20 cellular contexts compared by ENCODE assay signal in the genomic region with DNA sequence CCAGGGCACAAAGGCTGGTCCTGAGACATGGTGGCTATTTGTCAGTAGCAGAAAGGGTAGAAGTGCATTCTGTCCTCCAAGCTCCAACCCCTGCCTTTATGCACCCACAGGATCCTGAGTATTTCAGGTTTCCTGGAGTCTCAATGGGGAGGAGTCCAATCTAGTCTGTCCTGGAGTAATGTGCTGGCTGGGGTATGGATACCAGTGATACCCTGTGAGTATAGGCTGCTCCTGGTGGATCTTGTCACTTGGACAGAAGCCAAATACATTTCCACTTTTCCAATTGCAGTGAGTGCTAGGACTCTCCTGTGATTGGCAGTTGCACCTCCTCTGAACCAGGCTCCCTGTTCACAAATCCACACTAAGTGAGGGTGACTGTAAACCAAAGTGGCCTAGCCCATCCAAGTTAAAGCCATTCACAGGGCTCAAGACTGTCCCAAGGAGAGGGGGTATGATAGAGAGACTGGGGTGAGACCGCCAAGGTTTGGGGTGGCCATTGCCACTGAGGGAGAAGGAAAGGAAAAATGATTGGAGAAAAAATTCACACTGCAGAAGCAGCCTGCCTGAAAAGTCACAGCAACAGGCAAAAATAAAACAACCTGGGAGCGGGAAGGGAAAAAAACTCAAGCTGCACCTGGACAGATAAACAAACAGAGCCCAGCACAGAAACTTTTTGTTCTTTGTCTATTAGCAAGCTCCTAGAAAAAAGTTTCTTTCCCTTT.
"Had no signal": no experiment of that assay in that cellular context is flagged by ENCODE, and none has a peak within 500 bp of the region (broad histone marks: within the 10 kb centered on the region; RNA-seq: fewer than 3 reads in every experiment).

No MANE protein-coding gene starts in this region.

- H3K36me3 ChIP-seq: right lobe of liver, tibial artery, upper lobe of left lung, uterus had no signal

- H3K27ac Mint-ChIP-seq: naive thymus-derived CD4-positive, alpha-beta T cell; stimulated activated memory B cell treated with anti-CD40 and anti-IgM and Interleukin-4, amounts not matched to agents 10 μg/mL and 1 μg/mL and 100 μg/mL, for 72 hours; stimulated activated naive CD8-positive, alpha-beta T cell treated with anti-CD3 and anti-CD28 coated beads, Interleukin-15, Interleukin-2, amounts not matched to agents 100 ng/mL and 50 ng/mL, for 24 hours had no signal

- FAIRE-seq: endothelial cell of umbilical vein had no signal

- ATAC-seq: foreskin keratinocyte; naive thymus-derived CD4-positive, alpha-beta T cell; psoas muscle; right lobe of liver had no signal

- H3K4me1 ChIP-seq: foreskin keratinocyte, parathyroid adenoma, psoas muscle, right lobe of liver, tibial artery, upper lobe of left lung, uterus had no signal

- H3K4me1 Mint-ChIP-seq: naive thymus-derived CD4-positive, alpha-beta T cell; neural crest cell had no signal

- H3K36me3 Mint-ChIP-seq: naive thymus-derived CD4-positive, alpha-beta T cell; stimulated activated memory B cell treated with anti-CD40 and anti-IgM and Interleukin-4, amounts not matched to agents 10 μg/mL and 1 μg/mL and 100 μg/mL, for 72 hours had no signal

- H3K9ac ChIP-seq: parathyroid adenoma had no signal

- H3K9me3 Mint-ChIP-seq: naive thymus-derived CD4-positive, alpha-beta T cell; stimulated activated memory B cell treated with anti-CD40 and anti-IgM and Interleukin-4, amounts not matched to agents 10 μg/mL and 1 μg/mL and 100 μg/mL, for 72 hours; stimulated activated naive CD8-positive, alpha-beta T cell treated with anti-CD3 and anti-CD28 coated beads, Interleukin-15, Interleukin-2, amounts not matched to agents 100 ng/mL and 50 ng/mL, for 24 hours had no signal

- H3K4me2 ChIP-seq: hepatocyte had no signal

- H3K4me3 ChIP-seq: hepatocyte, psoas muscle, right lobe of liver, tibial artery, upper lobe of left lung, uterus had no signal

- H3K4me3 Mint-ChIP-seq: naive thymus-derived CD4-positive, alpha-beta T cell; neural crest cell; stimulated activated memory B cell treated with anti-CD40 and anti-IgM and Interleukin-4, amounts not matched to agents 10 μg/mL and 1 μg/mL and 100 μg/mL, for 72 hours; stimulated activated naive CD8-positive, alpha-beta T cell treated with anti-CD3 and anti-CD28 coated beads, Interleukin-15, Interleukin-2, amounts not matched to agents 100 ng/mL and 50 ng/mL, for 24 hours had no signal

- H3K9me3 ChIP-seq: psoas muscle, right lobe of liver, tibial artery, upper lobe of left lung, uterus had no signal

- H3K27ac ChIP-seq: foreskin keratinocyte, hepatocyte, parathyroid adenoma, psoas muscle, right lobe of liver, tibial artery, upper lobe of left lung, uterus had no signal

- H2AFZ ChIP-seq: hepatocyte, parathyroid adenoma had no signal

- H3K27me3 Mint-ChIP-seq: stimulated activated memory B cell treated with anti-CD40 and anti-IgM and Interleukin-4, amounts not matched to agents 10 μg/mL and 1 μg/mL and 100 μg/mL, for 72 hours had no signal

- H3K79me2 ChIP-seq: hepatocyte, parathyroid adenoma had no signal

- H3K27me3 ChIP-seq: hepatocyte, right lobe of liver, tibial artery, upper lobe of left lung, uterus had no signal

- DNase-seq: erythroblast; foreskin keratinocyte; head of caudate nucleus; kidney glomerular epithelial cell; naive thymus-derived CD4-positive, alpha-beta T cell; occipital lobe; psoas muscle; retina; right lobe of liver; stimulated activated CD4-positive, alpha-beta T cell treated with anti-CD3 and anti-CD28 coated beads, Interleukin-4, amount 100 ng/mL, for 1 hour; stimulated activated CD8-positive, alpha-beta memory T cell treated with anti-CD3 and anti-CD28 coated beads, Interleukin-4, amount 100 ng/mL, for 48 hours; tibial artery; upper lobe of left lung; uterus had no signal
